31 cellular contexts compared by ENCODE assay signal in genomic region chr6:9161731-9162130, GRCh38.
"Had no signal": no experiment of that assay in that cellular context is flagged by ENCODE, and none has a peak within 500 bp of the region (broad histone marks: within the 10 kb centered on the region; RNA-seq: fewer than 3 reads in every experiment).

No MANE protein-coding gene starts in this region.

- DNase-seq: activated CD4-positive, alpha-beta T cell treated with anti-CD3 and anti-CD28 coated beads for 36 hours; activated CD4-positive, alpha-beta T cell treated with anti-CD3 and anti-CD28 coated beads, Interleukin-2, amount 10 ng/mL, durations not matched to agents 7 days and 5 days; activated CD4-positive, alpha-beta T cell treated with anti-CD3 and anti-CD28 coated beads, Interleukin-2, amount 50 U/mL, for 48 hours; activated CD8-positive, alpha-beta T cell treated with anti-CD3 and anti-CD28 coated beads, Interleukin-2, amount 10 ng/mL, durations not matched to agents 7 days and 5 days; activated gamma-delta T cell treated with Interleukin-2 at 50 U/mL for 16 hours; activated naive CD4-positive, alpha-beta T cell treated with anti-CD3 and anti-CD28 coated beads for 36 hours; activated T-cell treated with anti-CD3 and anti-CD28 coated beads, Interleukin-2, amount 50 U/mL, for 24 hours; adrenal gland; body of pancreas; caudate nucleus; NCI-H1092 treated with DMSO at 0.1 percent for 48 hours; NCI-H1417; NCI-H146; NCI-H187; NCI-H2029 treated with DMSO at 0.1 percent for 48 hours; NCI-H2107; NCI-H2171; NCI-H510A; NCI-H526; NCI-H774; SIG-M5; T1000 had no signal

- H3K27me3 ChIP-seq: adrenal gland, body of pancreas had no signal

- ATAC-seq: activated CD4-positive, alpha-beta T cell treated with anti-CD3 and anti-CD28 coated beads for 36 hours; activated CD4-positive, CD25-positive, alpha-beta regulatory T cell treated with anti-CD3 and anti-CD28 coated beads, Interleukin-2, amount 50 U/mL, for 24 hours; activated CD8-positive, alpha-beta T cell treated with anti-CD3 and anti-CD28 coated beads, Interleukin-2, amount 10 ng/mL, durations not matched to agents 7 days and 5 days; activated naive CD4-positive, alpha-beta T cell treated with anti-CD3 and anti-CD28 coated beads, Interleukin-2, amount 50 U/mL, for 72 hours; body of pancreas; K562; Panc1; Right ventricle myocardium inferior; WTC11 had no signal

- H3K9me3 ChIP-seq: body of pancreas had no signal

- H3K27ac ChIP-seq: adrenal gland, body of pancreas, RWPE1 had no signal

- H3K36me3 ChIP-seq: adrenal gland had no signal

- H3K4me3 ChIP-seq: adrenal gland, body of pancreas, K562 had no signal

- H3K4me1 ChIP-seq: adrenal gland, body of pancreas had no signal

- FAIRE-seq: astrocyte, bronchial epithelial cell, K562 had no signal
